ENCODE assay signal across 25 cellular contexts in genomic region chr10:60893231-60893630, GRCh38. TPM values are rescaled to one million over a fixed set of nuclear protein-coding genes. Genes with fewer than 3 reads are reported as not detected.
DNase-seq lines count a peak whose midpoint lies in the region; ATAC-seq, FAIRE-seq and TF ChIP-seq lines count a peak whose summit lies in the region.
"Had no signal": no experiment of that assay in that cellular context is flagged by ENCODE, and none has a peak within 500 bp of the region (broad histone marks: within the 10 kb centered on the region; RNA-seq: fewer than 3 reads in every experiment).

No MANE protein-coding gene starts in this region.

- FAIRE-seq in HepG2 (lab: Jason Lieb, UNC) (no peak), K562 (lab: Jason Lieb, UNC) (no peak)
- FAIRE-seq: GM12878, HTR-8/SVneo had no signal

- no peak for TF ChIP-seq EP300 in HepG2 (IDR thresholded peaks at IDR 0.05; ENCODE audit: low read depth in 2 of 2, low read length in 2 of 2)
- no peak for TF ChIP-seq EP300 in HepG2 (CRISPR knock-in tag; IDR thresholded peaks at IDR 0.05; ENCODE audit: borderline replicate concordance)
- TF ChIP-seq EP300 in K562 (IDR thresholded peaks at IDR 0.05; ENCODE audit: low read length) = no peak

- H3K9ac ChIP-seq in HepG2 (ENCODE audit: insufficient read depth, low read depth, low read length) (no peak overlapping the region; the same call in 1 of the 2 replicates), K562 (ENCODE audit: insufficient read depth in 1 of 2, low read depth in 2 of 2, low read length in 2 of 2) (no peak overlapping the region)

- H3K9me3 ChIP-seq in HepG2 (ENCODE audit: low read length) = no peaks in the 10 kb centered on the region
- H3K9me3 ChIP-seq in right lobe of liver = no peaks in the 10 kb centered on the region
- no peaks in the 10 kb centered on the region for H3K9me3 ChIP-seq in K562 (replicated peaks; ENCODE audit: control insufficient read depth, insufficient read depth, low read depth, low read length)
- H3K9me3 ChIP-seq: MG63 had no signal

- H3K79me2 ChIP-seq in HepG2 (ENCODE audit: insufficient read depth, low read length) (no peaks in the 10 kb centered on the region), K562 (ENCODE audit: control insufficient read depth, insufficient read depth, low read length) (no peaks in the 10 kb centered on the region)

- H3K4me1 Mint-ChIP-seq in mesothelial cell of epicardium (peaks cover 56% of the 10 kb centered on the region), nephron progenitor cell (peaks cover 26% of the 10 kb centered on the region)
- H3K4me1 Mint-ChIP-seq in activated CD8-positive, alpha-beta memory T cell treated with anti-CD3 and anti-CD28 coated beads, Interleukin-2, amount 10 ng/mL, durations not matched to agents 7 days and 5 days = no peaks in the 10 kb centered on the region
- H3K4me1 Mint-ChIP-seq in activated CD4-positive, alpha-beta memory T cell treated with anti-CD3 and anti-CD28 coated beads for 36 hours (ENCODE audit: low read depth) = no peaks in the 10 kb centered on the region
- H3K4me1 Mint-ChIP-seq: GM23338, IgD-negative memory B cell had no signal

- H3K4me3 ChIP-seq in HepG2 (replicated peaks in 1 of 3; ENCODE audit: insufficient read depth in 1 of 3, low read depth in 2 of 3, low read length in 3 of 3) (no peak overlapping the region), right lobe of liver (no peak overlapping the region), K562 (no peak overlapping the region)
- H3K4me3 ChIP-seq: GM12878, GM23338, MG63 had no signal

- H4K20me1 ChIP-seq in HepG2 (ENCODE audit: insufficient read depth, low read length) (no peaks in the 10 kb centered on the region; the same call in 1 of the 2 replicates), K562 (replicated peaks; ENCODE audit: control insufficient read depth, insufficient read depth, low read length) (no peaks in the 10 kb centered on the region)

- BruUV-seq in HepG2 (replicated peaks; lab: Mats Ljungman, UMichigan) = no TSS peak
- BruUV-seq in K562 (replicated peaks; lab: Mats Ljungman, UMichigan) = no TSS peak

- H3K27me3 ChIP-seq in HepG2 (ENCODE audit: control insufficient read depth in 1 of 2, insufficient read depth in 2 of 2, low read length in 2 of 2) = no peaks in the 10 kb centered on the region
- H3K27me3 ChIP-seq in right lobe of liver = no peaks in the 10 kb centered on the region
- H3K27me3 ChIP-seq in K562 (ENCODE audit: control insufficient read depth in 2 of 2, insufficient read depth in 2 of 2, low read length in 2 of 2) = no peaks in the 10 kb centered on the region
- H3K27me3 ChIP-seq: MG63 had no signal

- 84% methylated on average over 3 of the region's 3 CpGs for WGBS in HepG2 (ENCODE audit: low lambda C conversion rate)
- 77% methylated on average over 3 of the region's 3 CpGs for WGBS in right lobe of liver (ENCODE audit: insufficient coverage, low coverage, low lambda C conversion rate, missing lambda C conversion rate)
- 45% methylated on average over 3 of the region's 3 CpGs for WGBS in K562 (ENCODE audit: insufficient coverage, low coverage, missing lambda C conversion rate)

- H3K4me2 ChIP-seq in HepG2 (ENCODE audit: low read depth, low read length) (no peak overlapping the region), K562 (ENCODE audit: insufficient read depth, low read length) (no peak overlapping the region)
- H3K4me2 ChIP-seq: GM23338 had no signal

- H3K27me3 Mint-ChIP-seq in mesothelial cell of epicardium (ENCODE audit: low read depth) (no peaks in the 10 kb centered on the region), nephron progenitor cell (ENCODE audit: low read depth, poor library complexity) (no peaks in the 10 kb centered on the region)
- H3K27me3 Mint-ChIP-seq in activated CD8-positive, alpha-beta memory T cell treated with anti-CD3 and anti-CD28 coated beads, Interleukin-2, amount 10 ng/mL, durations not matched to agents 7 days and 5 days = peaks cover 12% of the 10 kb centered on the region
- H3K27me3 Mint-ChIP-seq in activated CD4-positive, alpha-beta memory T cell treated with anti-CD3 and anti-CD28 coated beads for 36 hours = peaks cover 4% of the 10 kb centered on the region

- H3K36me3 Mint-ChIP-seq in mesothelial cell of epicardium (peaks cover 22% of the 10 kb centered on the region), nephron progenitor cell (ENCODE audit: low read depth) (peaks cover 44% of the 10 kb centered on the region)
- H3K36me3 Mint-ChIP-seq in activated CD8-positive, alpha-beta memory T cell treated with anti-CD3 and anti-CD28 coated beads, Interleukin-2, amount 10 ng/mL, durations not matched to agents 7 days and 5 days = no peaks in the 10 kb centered on the region
- no peaks in the 10 kb centered on the region for H3K36me3 Mint-ChIP-seq in activated CD4-positive, alpha-beta memory T cell treated with anti-CD3 and anti-CD28 coated beads for 36 hours
- H3K36me3 Mint-ChIP-seq: CD8-positive, alpha-beta T cell; IgD-negative memory B cell had no signal

- TF ChIP-seq POLR2A in HepG2 (IDR thresholded peaks at IDR 0.05; ENCODE audit: insufficient read depth in 1 of 2, low read depth in 2 of 2, low read length in 2 of 2) (no peak), right lobe of liver (IDR thresholded peaks at IDR 0.05) (no peak), K562 (conservative IDR thresholded peaks at IDR 0.05) (no peak)

- CTCF ChIA-PET in HepG2 (lab: Yijun Ruan, JAX; ENCODE audit: low intra/inter-chr PET ratio, low total read pairs) (no interaction called here), K562 (lab: Yijun Ruan, JAX; ENCODE audit: low intra/inter-chr PET ratio) (no interaction called here)
- CTCF ChIA-PET in activated CD8-positive, alpha-beta memory T cell treated with anti-CD3 and anti-CD28 coated beads, Interleukin-2, amount 10 ng/mL, durations not matched to agents 7 days and 5 days (lab: Charles Lee) = no interaction called here
- CTCF ChIA-PET in activated CD4-positive, alpha-beta memory T cell treated with anti-CD3 and anti-CD28 coated beads for 36 hours (lab: Charles Lee) = no interaction called here

- no peak overlapping the region for H3K4me3 Mint-ChIP-seq in mesothelial cell of epicardium
- no peak overlapping the region for H3K4me3 Mint-ChIP-seq in activated CD8-positive, alpha-beta memory T cell treated with anti-CD3 and anti-CD28 coated beads, Interleukin-2, amount 10 ng/mL, durations not matched to agents 7 days and 5 days
- H3K4me3 Mint-ChIP-seq in activated CD4-positive, alpha-beta memory T cell treated with anti-CD3 and anti-CD28 coated beads for 36 hours = no peak overlapping the region
- no peak overlapping the region for H3K4me3 Mint-ChIP-seq in nephron progenitor cell
- H3K4me3 Mint-ChIP-seq: CD8-positive, alpha-beta T cell; GM23338; IgD-negative memory B cell had no signal

- DNase-seq in HepG2 (ENCODE audit: low spot score) (peak; percentile 24), right lobe of liver (no peak), K562 (ENCODE audit: extremely low read depth in 1 of 4, low spot score in 3 of 4) (no peak), mesothelial cell of epicardium (ENCODE audit: low spot score in 2 of 2, unreplicated experiment in 2 of 2) (no peak), nephron progenitor cell (no peak)
- no peak for DNase-seq in activated CD8-positive, alpha-beta memory T cell treated with anti-CD3 and anti-CD28 coated beads, Interleukin-2, amount 10 ng/mL, durations not matched to agents 7 days and 5 days
- DNase-seq in activated CD4-positive, alpha-beta memory T cell treated with anti-CD3 and anti-CD28 coated beads for 36 hours = no peak
- DNase-seq: AML-193; C1 segment of cervical spinal cord; CD8-positive, alpha-beta T cell; HCEC 1CT; Karpas-422; MG63; NCI-H1694 treated with DMSO at 0.1 percent for 48 hours; NCI-H2081 treated with DMSO at 0.1 percent for 48 hours; NCI-H446; NCI-H526; Right ventricle myocardium superior had no signal

- TF ChIP-seq CTCF in HepG2 (CRISPR knock-in tag; IDR thresholded peaks at IDR 0.05) (no peak), right lobe of liver (IDR thresholded peaks at IDR 0.05) (no peak), K562 (IDR thresholded peaks at IDR 0.05 in 2 of 3, conservative IDR thresholded peaks at IDR 0.05 in 1 of 3; ENCODE audit: insufficient read depth in 2 of 3, low read depth in 1 of 3, low read length in 3 of 3) (no peak), mesothelial cell of epicardium (IDR thresholded peaks at IDR 0.05; ENCODE audit: unreplicated experiment) (no peak), nephron progenitor cell (IDR thresholded peaks at IDR 0.05) (no peak)

- H3K9me3 Mint-ChIP-seq in mesothelial cell of epicardium = peaks cover 4% of the 10 kb centered on the region
- H3K9me3 Mint-ChIP-seq in activated CD8-positive, alpha-beta memory T cell treated with anti-CD3 and anti-CD28 coated beads, Interleukin-2, amount 10 ng/mL, durations not matched to agents 7 days and 5 days (ENCODE audit: low read depth) = no peaks in the 10 kb centered on the region
- no peaks in the 10 kb centered on the region for H3K9me3 Mint-ChIP-seq in activated CD4-positive, alpha-beta memory T cell treated with anti-CD3 and anti-CD28 coated beads for 36 hours
- H3K9me3 Mint-ChIP-seq in nephron progenitor cell = peaks cover 4% of the 10 kb centered on the region
- H3K9me3 Mint-ChIP-seq: CD8-positive, alpha-beta T cell; GM23338; IgD-negative memory B cell had no signal

- H3K27ac ChIP-seq in HepG2 (ENCODE audit: extremely low read length, insufficient read depth, low read length) (peak overlapping the region; percentile 8), right lobe of liver (no peak overlapping the region), K562 (ENCODE audit: extremely low read depth, low read depth, low read length) (no peak overlapping the region)
- H3K27ac ChIP-seq: 22Rv1 had no signal

- H3K4me1 ChIP-seq in HepG2 (ENCODE audit: insufficient read depth, low read length) (peaks cover 32% of the 10 kb centered on the region), right lobe of liver (no peaks in the 10 kb centered on the region), K562 (replicated peaks in 1 of 2; ENCODE audit: control insufficient read depth in 2 of 2, insufficient read depth in 2 of 2, low read length in 2 of 2) (no peaks in the 10 kb centered on the region)

- H3K27ac Mint-ChIP-seq in mesothelial cell of epicardium (peak overlapping the region; percentile 49), nephron progenitor cell (no peak overlapping the region)
- no peak overlapping the region for H3K27ac Mint-ChIP-seq in activated CD8-positive, alpha-beta memory T cell treated with anti-CD3 and anti-CD28 coated beads, Interleukin-2, amount 10 ng/mL, durations not matched to agents 7 days and 5 days
- H3K27ac Mint-ChIP-seq in activated CD4-positive, alpha-beta memory T cell treated with anti-CD3 and anti-CD28 coated beads for 36 hours = no peak overlapping the region
- H3K27ac Mint-ChIP-seq: CD8-positive, alpha-beta T cell; GM23338; IgD-negative memory B cell had no signal

- POLR2A ChIA-PET in HepG2 (lab: Yijun Ruan, JAX) (no interaction called here), K562 (lab: Yijun Ruan, JAX) (no interaction called here)
- POLR2A ChIA-PET in activated CD4-positive, alpha-beta memory T cell treated with anti-CD3 and anti-CD28 coated beads for 36 hours (lab: Charles Lee) = no interaction called here

- ATAC-seq in HepG2 (peak; percentile 50; the same call in 1 of the 3 replicates), right lobe of liver (no peak), K562 (no peak), GM19328 (IDR thresholded peaks at IDR 0.05; ENCODE audit: unreplicated experiment) (no peak)
- no peak for ATAC-seq in activated CD8-positive, alpha-beta memory T cell treated with anti-CD3 and anti-CD28 coated beads, Interleukin-2, amount 10 ng/mL, durations not matched to agents 7 days and 5 days
- ATAC-seq: CD8-positive, alpha-beta T cell; GM12878; GM23338 had no signal

- peaks cover 4 to 7% of the 10 kb centered on the region in 2 experiments; a peak in 3 of 5 replicates for H3K36me3 ChIP-seq in HepG2 (replicated peaks in 1 of 2; ENCODE audit: control insufficient read depth in 1 of 2, insufficient read depth in 2 of 2, low read length in 2 of 2)
- no peaks in the 10 kb centered on the region for H3K36me3 ChIP-seq in right lobe of liver
- no peaks in the 10 kb centered on the region for H3K36me3 ChIP-seq in K562 (ENCODE audit: control insufficient read depth, insufficient read depth, low read length)

- H2AFZ ChIP-seq in HepG2 (ENCODE audit: low read length) (no peak overlapping the region), K562 (ENCODE audit: low read depth, low read length) (no peak overlapping the region)
- H2AFZ ChIP-seq: GM23338 had no signal

- intact Hi-C loops in HepG2 (cut with micrococcal nuclease; ENCODE audit: unreplicated experiment) (no loop called here), right lobe of liver (cut with DNase I) (loop anchor here in 1 of 2 donors (10.0 kb wide), 1 partner anchor 52 kb away; the partner anchor contains the start of gene RHOBTB1), K562 (cut with micrococcal nuclease) (no loop called here)
- intact Hi-C loops in activated CD4-positive, alpha-beta memory T cell treated with anti-CD3 and anti-CD28 coated beads for 36 hours (cut with micrococcal nuclease) = no loop called here

- TF ChIP-seq RAD21 in HepG2 (CRISPR knock-in tag; IDR thresholded peaks at IDR 0.05) = no peak
- no peak for TF ChIP-seq RAD21 in K562 (CRISPR knock-in tag; conservative IDR thresholded peaks at IDR 0.05 in 1 of 2, IDR thresholded peaks at IDR 0.05 in 1 of 2)

- H3K9me1 ChIP-seq in K562 (ENCODE audit: control insufficient read depth, insufficient read depth, low read length) = no peaks in the 10 kb centered on the region

- in situ Hi-C loops in HepG2 (cut with HindIII; ENCODE audit: extremely low pct_ligation_motif_present, low pct_unique_long_range_greater_than_20kb) (no loop called here), K562 (cut with MboI) (no loop called here)

RNA-seq across cellular contexts. Expression of gene RHOBTB1, which starts 50.8 kb away (rescaled TPM):
- total RNA-seq in HepG2 (2016; rRNA removed; fragmentation: Illumina TruSeq; extraction: Trizol) (59.5 and 80.6 TPM in 2 replicates), right lobe of liver (1 to 10 TPM; 3.0 to 5.4 (median 4.4) TPM), K562 (2014; rRNA removed) (6.6 and 10.4 TPM in 2 replicates), K562 (2014; rRNA removed; fragmentation: Illumina TruSeq; extraction: Trizol) (10.6 and 11.6 TPM in 2 replicates), K562 (2015; rRNA removed; fragmentation: Illumina TruSeq; extraction: Trizol) (8.8 and 9.2 TPM in 2 replicates), K562 (2021) (8.2 and 8.5 TPM in 2 replicates), mesothelial cell of epicardium (50.3 to 52.5 TPM (median 51.2 TPM) in 3 replicates)
- total RNA-seq in HepG2 (2016; cell fraction: cytosol; rRNA removed; fragmentation: Illumina TruSeq; extraction: Trizol; ENCODE audit: low read depth) = 7.7 and 10.8 TPM in 2 replicates
- total RNA-seq in HepG2 (2016; cell fraction: insoluble cytoplasmic fraction; rRNA removed; fragmentation: Illumina TruSeq; extraction: Trizol) = 59.9 and 79.4 TPM in 2 replicates
- 31.0 and 34.2 TPM in 2 replicates for total RNA-seq in HepG2 (2016; cell fraction: membrane; rRNA removed; fragmentation: Illumina TruSeq; extraction: Trizol)
- 53.4 and 63.5 TPM in 2 replicates for total RNA-seq in HepG2 (2016; cell fraction: nucleus; rRNA removed; fragmentation: Illumina TruSeq; extraction: Trizol)
- polyA plus RNA-seq in HepG2 (2011; rRNA removed) (13.0 and 18.8 TPM in 2 replicates), K562 (2011; rRNA removed) (6.8 and 11.7 TPM in 2 replicates), K562 (2014; fragmentation: Illumina TruSeq; extraction: Trizol) (7.3 and 9.3 TPM in 2 replicates), K562 (2014; fragmentation: Nextera tagmentation; extraction: Ambion mirVana) (1 to 10 TPM; 1.7 to 3.8 TPM), K562 (2014; rRNA removed) (9.7 and 11.5 TPM in 2 replicates)
- 11.3 and 11.5 TPM in 2 replicates for polyA plus RNA-seq in HepG2 (2011; cell fraction: cytosol; rRNA removed)
- 27.3 and 37.7 TPM in 2 replicates for polyA plus RNA-seq in HepG2 (2011; cell fraction: nucleus; rRNA removed)
- polyA plus RNA-seq in HepG2 (2012) = 10.7 and 10.9 TPM in 2 replicates
- polyA plus RNA-seq in HepG2 (2016; cell fraction: cytosol; fragmentation: Illumina TruSeq; extraction: Trizol; ENCODE audit: low read depth) = 4.3 and 4.9 TPM in 2 replicates
- 57.8 and 61.6 TPM in 2 replicates for polyA plus RNA-seq in HepG2 (2016; cell fraction: insoluble cytoplasmic fraction; fragmentation: Illumina TruSeq; extraction: Trizol; ENCODE audit: low read depth)
- 14.8 and 14.9 TPM in 2 replicates for polyA plus RNA-seq in HepG2 (2016; cell fraction: membrane; fragmentation: Illumina TruSeq; extraction: Trizol; ENCODE audit: low read depth)
- polyA plus RNA-seq in HepG2 (2016; cell fraction: nucleus; fragmentation: Illumina TruSeq; extraction: Trizol; ENCODE audit: insufficient read depth, low read depth) = 58.3 and 64.1 TPM in 2 replicates
- 19.3 and 21.6 TPM in 2 replicates for polyA minus RNA-seq in HepG2 (2011; rRNA and poly(A)+ RNA removed; ENCODE audit: low replicate concordance)
- polyA minus RNA-seq in HepG2 (2011; cell fraction: cytosol; rRNA and poly(A)+ RNA removed) = 8.8 and 15.0 TPM in 2 replicates
- polyA minus RNA-seq in HepG2 (2011; cell fraction: nucleus; rRNA and poly(A)+ RNA removed) = 37.7 and 46.2 TPM in 2 replicates
- 11.2 and 15.6 TPM in 2 replicates for total RNA-seq in K562 (2011; cell fraction: chromatin; rRNA removed; ENCODE audit: low replicate concordance)
- 5.0 and 5.5 TPM in 2 replicates for total RNA-seq in K562 (2011; cell fraction: nucleolus; rRNA removed)
- total RNA-seq in K562 (2011; cell fraction: nucleoplasm; rRNA removed) = 4.9 and 5.2 TPM in 2 replicates
- 3.3 and 3.5 TPM in 2 replicates for polyA plus RNA-seq in K562 (2011; cell fraction: cytosol; rRNA removed)
- 35.6 and 37.0 TPM in 2 replicates for polyA plus RNA-seq in K562 (2011; cell fraction: nucleus; rRNA removed)
- polyA plus RNA-seq in K562 (2012) = 5.4 and 9.0 TPM in 2 replicates
- 4.7 and 8.1 TPM in 2 replicates for polyA minus RNA-seq in K562 (2011; rRNA and poly(A)+ RNA removed)
- polyA minus RNA-seq in K562 (2011; cell fraction: cytosol; rRNA and poly(A)+ RNA removed) = 3.7 and 6.9 TPM in 2 replicates
- polyA minus RNA-seq in K562 (2011; cell fraction: nucleus; rRNA and poly(A)+ RNA removed) = 9.7 TPM in 2 replicates
- under 1 TPM in 1 of 2 experiments, not detected in 1; 0.07 TPM for total RNA-seq in activated CD8-positive, alpha-beta memory T cell treated with anti-CD3 and anti-CD28 coated beads, Interleukin-2, amount 10 ng/mL, durations not matched to agents 7 days and 5 days
- total RNA-seq in activated CD4-positive, alpha-beta memory T cell treated with anti-CD3 and anti-CD28 coated beads for 36 hours = not detected
- total RNA-seq: CD8-positive, alpha-beta T cell; GM12878; OCI-LY7 had no signal
- polyA plus RNA-seq: GM12878 had no signal

Comparison
In these comparisons a context has a peak if more than half of its experiments do, and no peak if none do; other contexts are left out.
1. Of the 241 proteins assayed by ChIP-seq in both HepG2 and K562: peak only in HepG2: ARID3A, FOXA3, GATAD2A and MAFF; only in K562: FOSL1 and JUND; in both: none; in neither: 232; mixed calls (peak in some experiments, not most) for 3.